ENCODE assay signal across 11 cellular contexts in the genomic region with DNA sequence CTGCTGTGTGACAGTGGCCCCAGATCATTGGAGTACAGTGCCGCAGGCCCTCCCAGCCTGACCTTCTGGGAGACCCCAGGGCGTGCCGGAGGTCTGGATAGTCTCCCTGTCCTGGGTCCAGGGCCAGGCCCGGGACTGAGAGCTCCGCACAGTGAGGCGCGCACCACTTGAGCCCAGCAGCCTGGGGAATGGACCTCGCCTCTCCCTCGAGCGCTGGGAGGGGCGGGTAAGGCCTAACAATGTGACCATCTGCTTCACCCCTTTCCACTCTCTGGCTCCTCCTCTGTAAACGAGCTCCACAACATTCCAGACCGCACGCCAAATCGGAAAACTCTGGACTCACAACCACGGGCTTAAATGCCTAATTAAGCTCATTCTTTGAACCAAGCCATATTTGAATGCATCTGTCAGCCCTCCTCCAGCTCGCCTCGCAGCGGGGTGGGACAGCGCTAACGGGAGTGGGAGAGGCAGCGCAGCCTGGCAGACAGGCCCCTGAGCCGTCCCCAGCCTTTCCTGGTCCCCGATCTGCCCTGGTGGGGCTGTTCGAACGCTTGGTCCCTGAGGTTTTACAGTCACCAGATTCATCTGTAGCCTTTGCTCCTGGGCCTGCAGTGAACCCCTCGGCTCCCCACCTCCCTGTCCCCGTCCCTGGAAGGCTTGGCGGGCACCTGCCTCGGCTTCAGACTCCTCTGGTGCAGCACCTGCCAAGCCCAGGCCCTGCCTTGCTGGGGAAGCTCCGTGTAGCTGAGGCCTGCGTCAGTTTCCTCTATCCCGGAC.
A peak's percentile ranks its signal among the peaks of the same experiment; 100 is the strongest.
DNase-seq lines count a peak whose midpoint lies in the region; ATAC-seq, FAIRE-seq and TF ChIP-seq lines count a peak whose summit lies in the region.
"Had no signal": no experiment of that assay in that cellular context is flagged by ENCODE, and none has a peak within 500 bp of the region (broad histone marks: within the 10 kb centered on the region; RNA-seq: fewer than 3 reads in every experiment).

No MANE protein-coding gene starts in this region.

- peaks cover 7% of the 10 kb centered on the region for H3K27me3 Mint-ChIP-seq in activated T-cell treated with anti-CD3 and anti-CD28 coated beads, Interleukin-2, amount 50 U/mL, for 4 hours (ENCODE audit: low read depth)

- H3K27me3 ChIP-seq in foreskin keratinocyte = no peaks in the 10 kb centered on the region

- H3K4me3 Mint-ChIP-seq in activated T-cell treated with anti-CD3 and anti-CD28 coated beads, Interleukin-2, amount 50 U/mL, for 4 hours = no peak overlapping the region
- H3K4me3 Mint-ChIP-seq: CD14-positive monocyte had no signal

- H3K4me1 ChIP-seq in foreskin keratinocyte = no peaks in the 10 kb centered on the region

- no peak overlapping the region for H3K27ac ChIP-seq in foreskin keratinocyte

- no peak for ATAC-seq in HG03469 (IDR thresholded peaks at IDR 0.05; ENCODE audit: unreplicated experiment)
- ATAC-seq in activated T-cell treated with anti-CD3 and anti-CD28 coated beads, Interleukin-2, amount 50 U/mL, for 4 hours = no peak
- ATAC-seq in foreskin keratinocyte = no peak
- ATAC-seq in HG02571 (IDR thresholded peaks at IDR 0.05; ENCODE audit: unreplicated experiment) = no peak

- H3K36me3 Mint-ChIP-seq in activated T-cell treated with anti-CD3 and anti-CD28 coated beads, Interleukin-2, amount 50 U/mL, for 4 hours (ENCODE audit: insufficient read depth) = no peaks in the 10 kb centered on the region
- H3K36me3 Mint-ChIP-seq: CD14-positive monocyte had no signal

- peak; percentile 63 for FAIRE-seq in endometrium (lab: Jason Lieb, UNC)

- in situ Hi-C loops in G401 (cut with HindIII; ENCODE audit: low sequenced_read_pairs) = no loop called here

- H3K9me3 Mint-ChIP-seq in activated T-cell treated with anti-CD3 and anti-CD28 coated beads, Interleukin-2, amount 50 U/mL, for 4 hours = no peaks in the 10 kb centered on the region
- H3K9me3 Mint-ChIP-seq: CD14-positive monocyte had no signal

- TF ChIP-seq CTCF in foreskin keratinocyte (conservative IDR thresholded peaks at IDR 0.05) = no peak

- DNase-seq in G401 (ENCODE audit: low spot score) = peak; percentile 77
- DNase-seq in NCI-H2171 (lab: John Stamatoyannopoulos, UW) = peak; percentile 75
- DNase-seq in occipital lobe (lab: John Stamatoyannopoulos, UW) = peak; percentile 39
- DNase-seq in activated T-cell treated with anti-CD3 and anti-CD28 coated beads, Interleukin-2, amount 50 U/mL, for 4 hours = no peak
- DNase-seq in foreskin keratinocyte = no peak
- DNase-seq: activated T-cell treated with anti-CD3 and anti-CD28 coated beads, Interleukin-2, amount 50 U/mL, for 48 hours; SK-N-SH had no signal

- H3K4me1 Mint-ChIP-seq in activated T-cell treated with anti-CD3 and anti-CD28 coated beads, Interleukin-2, amount 50 U/mL, for 4 hours (ENCODE audit: low read depth) = no peaks in the 10 kb centered on the region
- H3K4me1 Mint-ChIP-seq: CD14-positive monocyte had no signal

Comparison
In these comparisons a context has a peak if more than half of its experiments do, and no peak if none do; other contexts are left out.
1. DNase-seq: peak in G401 (single experiment), NCI-H2171 (single experiment) and occipital lobe (single experiment); none in activated T-cell treated with anti-CD3 and anti-CD28 coated beads, Interleukin-2, amount 50 U/mL, for 4 hours (single experiment) and foreskin keratinocyte (0 of 2).